ENCODE assay signal across 25 cellular contexts in genomic region chr5:172404746-172405145, GRCh38. TPM values are rescaled to one million over a fixed set of nuclear protein-coding genes. Genes with fewer than 3 reads are reported as not detected.
A peak's percentile ranks its signal among the peaks of the same experiment; 100 is the strongest.
DNase-seq lines count a peak whose midpoint lies in the region; ATAC-seq and TF ChIP-seq lines count a peak whose summit lies in the region.
"Had no signal": no experiment of that assay in that cellular context is flagged by ENCODE, and none has a peak within 500 bp of the region (broad histone marks: within the 10 kb centered on the region; RNA-seq: fewer than 3 reads in every experiment).

No MANE protein-coding gene starts in this region.

- TF ChIP-seq EP300 in gastroesophageal sphincter (IDR thresholded peaks at IDR 0.05), result no peak
- TF ChIP-seq EP300 in sigmoid colon (IDR thresholded peaks at IDR 0.05), result no peak

- intact Hi-C loops in left ventricle myocardium inferior (cut with micrococcal nuclease), result no loop called here
- intact Hi-C loops in cardiac septum (cut with DNase I), result no loop called here
- intact Hi-C loops in sigmoid colon (cut with DNase I), result no loop called here

- peaks cover 37% of the 10 kb centered on the region for H3K4me1 ChIP-seq in left ventricle myocardium inferior
- peaks cover 13 to 92% (median 23%) of the 10 kb centered on the region in 3 donors for H3K4me1 ChIP-seq in gastroesophageal sphincter
- peaks cover 0 to 55% (median 49%) of the 10 kb centered on the region in 4 donors for H3K4me1 ChIP-seq in sigmoid colon

- TF ChIP-seq CTCF in left ventricle myocardium inferior (IDR thresholded peaks at IDR 0.05; ENCODE audit: borderline replicate concordance) (no peak), gastroesophageal sphincter (IDR thresholded peaks at IDR 0.05) (no peak), sigmoid colon (IDR thresholded peaks at IDR 0.05) (no peak), endothelial cell (IDR thresholded peaks at IDR 0.05; ENCODE audit: unreplicated experiment) (no peak)

- peaks cover 6% of the 10 kb centered on the region for H3K27me3 Mint-ChIP-seq in endothelial cell (ENCODE audit: unreplicated experiment)

- no peak for DNase-seq in left ventricle myocardium inferior
- no peak for DNase-seq in cardiac septum (ENCODE audit: low spot score)
- no peak for DNase-seq in sigmoid colon
- no peak for DNase-seq in stimulated activated CD4-positive, alpha-beta T cell treated with anti-CD3 and anti-CD28 coated beads, Interleukin-1b, Interleukin-23, amount 100 ng/mL, for 48 hours
- DNase-seq in endothelial cell (ENCODE audit: low spot score), result no peak
- DNase-seq in foreskin melanocyte, result no peak
- no peak for DNase-seq in DMS153 (lab: John Stamatoyannopoulos, UW)
- DNase-seq: 8988T, AML-193, DMS53, GDM1, H7, KG1, NCI-H1105, NCI-H146, NCI-H2029 treated with DMSO at 0.1 percent for 48 hours, NCI-H226, NCI-H510A treated with DMSO at 0.1 percent for 48 hours, NCI-H748 treated with DMSO at 0.1 percent for 48 hours, SHP77 treated with DMSO at 0.1 percent for 48 hours had no signal

- H3K36me3 ChIP-seq in left ventricle myocardium inferior, result no peaks in the 10 kb centered on the region
- H3K36me3 ChIP-seq in gastroesophageal sphincter, result peaks cover 0 to 29% of the 10 kb centered on the region in 2 donors
- H3K36me3 ChIP-seq in sigmoid colon, result peaks cover 0 to 20% (median 5%) of the 10 kb centered on the region in 4 donors

- ATAC-seq in gastroesophageal sphincter, result no peak

- H3K36me3 Mint-ChIP-seq in endothelial cell (ENCODE audit: low read depth, unreplicated experiment), result peaks cover 35% of the 10 kb centered on the region

- no peak overlapping the region for H3K4me3 Mint-ChIP-seq in endothelial cell (ENCODE audit: unreplicated experiment)

- H3K9me3 Mint-ChIP-seq in endothelial cell (ENCODE audit: unreplicated experiment), result no peaks in the 10 kb centered on the region

- 95% methylated on average over 3 of the region's 4 CpGs; no CpG with 5 or more reads in 1 of the 2 donors for WGBS in gastroesophageal sphincter (ENCODE audit: low coverage in 1 of 2), 2 donors
- 92 to 96% methylated on average over 4 of the region's 4 CpGs for WGBS in sigmoid colon, 2 donors

- H3K4me3 ChIP-seq in left ventricle myocardium inferior (no peak overlapping the region), gastroesophageal sphincter (no peak overlapping the region), sigmoid colon (no peak overlapping the region)
- H3K4me3 ChIP-seq: SK-N-MC had no signal

- H3K27me3 ChIP-seq in left ventricle myocardium inferior (ENCODE audit: low read depth) (no peaks in the 10 kb centered on the region), gastroesophageal sphincter (no peaks in the 10 kb centered on the region), sigmoid colon (no peaks in the 10 kb centered on the region)

- TF ChIP-seq POLR2A in gastroesophageal sphincter (IDR thresholded peaks at IDR 0.05) (no peak), sigmoid colon (IDR thresholded peaks at IDR 0.05) (no peak)

- H3K9me3 ChIP-seq in left ventricle myocardium inferior (replicated peaks) (no peaks in the 10 kb centered on the region), gastroesophageal sphincter (no peaks in the 10 kb centered on the region), sigmoid colon (no peaks in the 10 kb centered on the region)

- no peak overlapping the region for H3K27ac Mint-ChIP-seq in endothelial cell (ENCODE audit: unreplicated experiment)

- no peaks in the 10 kb centered on the region for H3K4me1 Mint-ChIP-seq in endothelial cell (ENCODE audit: unreplicated experiment)

- H3K27ac ChIP-seq in left ventricle myocardium inferior (replicated peaks), result peak overlapping the region; percentile 76
- peak overlapping the region in 3 of 4 donors; percentile 35 to 89 (median 85) for H3K27ac ChIP-seq in gastroesophageal sphincter
- peak overlapping the region; percentile 81 to 96 (median 92) for H3K27ac ChIP-seq in sigmoid colon
- H3K27ac ChIP-seq: C4-2B, HL-60, RWPE1, SK-N-MC had no signal

RNA-seq across cellular contexts. Expression of gene SH3PXD2B, which starts 49.6 kb away (rescaled TPM):
- total RNA-seq in left ventricle myocardium inferior, result 5.2 TPM
- total RNA-seq in cardiac septum, result 5.1 TPM
- 10 to 100 TPM; 40.2 to 80.9 (median 56.0) TPM for total RNA-seq in gastroesophageal sphincter
- total RNA-seq in sigmoid colon, result 10 to 100 TPM; 19.3 to 45.7 (median 20.9) TPM
- 1 to 10 TPM; 3.6 to 9.2 (median 3.9) TPM for polyA plus RNA-seq in sigmoid colon
- 74.1 TPM for total RNA-seq in endothelial cell (ENCODE audit: unreplicated experiment)
